ENCODE assay signal across 1 cellular context in genomic region chr11:130124096-130124495, GRCh38.
TF ChIP-seq lines count a peak whose summit lies in the region.

No MANE protein-coding gene starts in this region.

TF ChIP-seq in HepG2, 621 proteins besides CTCF, POLR2A, EP300 and RAD21 (continued from another document and continues in another):
- TF ChIP-seq MXD3 (CRISPR knock-in tag; IDR thresholded peaks at IDR 0.05): no peak
- no peak for TF ChIP-seq CREBL2 (CRISPR knock-in tag; IDR thresholded peaks at IDR 0.05; ENCODE audit: borderline replicate concordance)
- no peak for TF ChIP-seq ZNF841 (CRISPR knock-in tag; IDR thresholded peaks at IDR 0.05; ENCODE audit: borderline replicate concordance)
- 0 out of 2 replicates have a peak, but pooled peaks have one; percentile 43 for TF ChIP-seq ZMAT3 (CRISPR knock-in tag; conservative IDR thresholded peaks at IDR 0.05)
- TF ChIP-seq ZFP91 (CRISPR knock-in tag; IDR thresholded peaks at IDR 0.05; ENCODE audit: borderline replicate concordance): no peak
- no peak for TF ChIP-seq NCOA5 (CRISPR knock-in tag; IDR thresholded peaks at IDR 0.05)
- TF ChIP-seq MYPOP (CRISPR knock-in tag; IDR thresholded peaks at IDR 0.05): peak; percentile 52; the same call in 1 of the 2 replicates
- peak; percentile 10; the same call in 1 of the 2 replicates for TF ChIP-seq KDM1A (CRISPR knock-in tag; IDR thresholded peaks at IDR 0.05)
- no peak for TF ChIP-seq BCL3 (CRISPR knock-in tag; IDR thresholded peaks at IDR 0.05)
- no peak for TF ChIP-seq ZNF317 (CRISPR knock-in tag; IDR thresholded peaks at IDR 0.05)
- TF ChIP-seq ZSCAN20 (CRISPR knock-in tag; IDR thresholded peaks at IDR 0.05; ENCODE audit: borderline replicate concordance): no peak
- TF ChIP-seq ATF3 (CRISPR knock-in tag; IDR thresholded peaks at IDR 0.05): peak; percentile 92
- TF ChIP-seq STAG1 (CRISPR knock-in tag; IDR thresholded peaks at IDR 0.05): peak; percentile 46
- TF ChIP-seq ZNF234 (CRISPR knock-in tag; conservative IDR thresholded peaks at IDR 0.05): no peak
- TF ChIP-seq SP5 (CRISPR knock-in tag; IDR thresholded peaks at IDR 0.05; ENCODE audit: borderline replicate concordance, low read depth): 0 out of 2 replicates have a peak, but pooled peaks have one; percentile 22
- no peak for TF ChIP-seq ZBTB40 (IDR thresholded peaks at IDR 0.05)
- no peak for TF ChIP-seq ZBTB40 (CRISPR knock-in tag; IDR thresholded peaks at IDR 0.05)
- no peak for TF ChIP-seq DZIP1 (CRISPR knock-in tag; IDR thresholded peaks at IDR 0.05)
- no peak; the same call in 1 of the 2 replicates for TF ChIP-seq HBP1 (CRISPR knock-in tag; IDR thresholded peaks at IDR 0.05; ENCODE audit: low read depth)
- no peak for TF ChIP-seq ZBTB10 (CRISPR knock-in tag; IDR thresholded peaks at IDR 0.05; ENCODE audit: borderline replicate concordance)
- no peak for TF ChIP-seq AGO2 (optimal IDR thresholded peaks at IDR 0.05; ENCODE audit: low read depth, low read length)
- TF ChIP-seq ZNF713 (CRISPR knock-in tag; IDR thresholded peaks at IDR 0.05): no peak
- no peak for TF ChIP-seq KLF11 (CRISPR knock-in tag; IDR thresholded peaks at IDR 0.05)
- TF ChIP-seq ZBTB34 (CRISPR knock-in tag; IDR thresholded peaks at IDR 0.05): no peak; the same call in 1 of the 2 replicates
- no peak for TF ChIP-seq CENPX (CRISPR knock-in tag; IDR thresholded peaks at IDR 0.05)
- TF ChIP-seq ZNF33B (CRISPR knock-in tag; IDR thresholded peaks at IDR 0.05): no peak
- TF ChIP-seq RARG (CRISPR knock-in tag; IDR thresholded peaks at IDR 0.05; ENCODE audit: low read depth): no peak
- no peak for TF ChIP-seq AKAP8 (CRISPR knock-in tag; IDR thresholded peaks at IDR 0.05)
- peak; percentile 62; the same call in 1 of the 2 replicates for TF ChIP-seq TFE3 (CRISPR knock-in tag; IDR thresholded peaks at IDR 0.05)
